ENCODE assay signal across 34 cellular contexts in the genomic region with DNA sequence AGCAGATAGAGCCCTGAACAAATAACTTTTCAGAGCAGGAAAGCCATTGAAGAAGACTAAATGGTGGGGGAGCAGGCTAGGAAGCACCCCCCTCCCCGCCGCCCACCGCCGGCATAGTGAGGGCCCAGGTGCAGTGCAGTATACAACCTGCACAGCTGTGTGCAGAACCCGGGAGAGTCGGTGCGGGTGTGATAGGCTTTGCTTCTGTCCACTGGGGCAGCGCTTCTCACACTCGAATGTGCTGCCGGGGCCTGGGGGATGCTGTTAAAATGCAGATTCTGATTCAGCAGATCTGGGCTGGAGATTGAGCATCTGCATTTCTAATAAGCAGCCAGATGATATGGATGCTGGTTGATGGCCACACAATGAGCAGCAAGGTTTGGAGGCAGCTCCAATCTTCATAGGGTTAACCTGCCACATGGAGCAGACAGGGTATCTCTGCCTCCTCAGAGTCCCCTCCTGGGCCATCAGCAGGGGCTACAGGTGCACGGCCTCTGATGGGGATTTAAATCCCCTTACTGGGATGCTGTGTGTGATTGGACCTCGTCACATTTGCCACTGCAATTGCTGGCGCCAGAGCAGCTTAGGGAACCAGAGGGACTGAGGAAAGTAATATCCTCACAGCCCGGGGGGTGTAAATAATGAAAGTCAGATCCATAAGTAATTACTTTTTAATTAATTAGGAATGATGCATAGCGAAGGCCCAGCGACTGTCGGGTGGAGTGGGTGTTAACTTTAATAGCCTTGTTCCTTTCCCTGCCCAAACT.
"Had no signal": no experiment of that assay in that cellular context is flagged by ENCODE, and none has a peak within 500 bp of the region (broad histone marks: within the 10 kb centered on the region; RNA-seq: fewer than 3 reads in every experiment).

No MANE protein-coding gene starts in this region.

- H3K9me3 ChIP-seq: adrenal gland, body of pancreas had no signal

- H3K4me3 Mint-ChIP-seq: activated B cell treated with CpG ODN at 0.5 μM for 24 hours; activated CD4-positive, alpha-beta memory T cell treated with anti-CD3 and anti-CD28 coated beads for 36 hours; activated naive CD4-positive, alpha-beta T cell treated with anti-CD3 and anti-CD28 coated beads for 36 hours; activated T-cell treated with anti-CD3 and anti-CD28 coated beads, Interleukin-2, amount 50 U/mL, for 4 hours; activated T-helper 1 cell treated with anti-CD3 and anti-CD28 coated beads, Interleukin-12 subunit alpha, Interleukin-12 subunit beta, Interleukin-2, Interleukin-4 antibody, amounts not matched to agents 30 ng/mL and 10 ng/mL and 1 ng/mL, durations not matched to agents 14 hours and 24 hours and 36 hours; T-helper 2 cell treated with Interferon-gamma antibody and Interleukin-4, amounts not matched to agents 5 μg/mL and 100 μg/mL, for 36 hours had no signal

- H3K27me3 ChIP-seq: adrenal gland had no signal

- H3K36me3 Mint-ChIP-seq: activated CD4-positive, alpha-beta memory T cell treated with anti-CD3 and anti-CD28 coated beads for 36 hours; activated naive CD4-positive, alpha-beta T cell treated with anti-CD3 and anti-CD28 coated beads, Interleukin-2, amount 50 U/mL, for 72 hours had no signal

- H3K4me1 ChIP-seq: adrenal gland, body of pancreas had no signal

- H3K9ac ChIP-seq: KMS-11 had no signal

- ATAC-seq: activated naive CD4-positive, alpha-beta T cell treated with anti-CD3 and anti-CD28 coated beads, Interleukin-2, amount 50 U/mL, for 72 hours; activated T-cell treated with anti-CD3 and anti-CD28 coated beads, Interleukin-2, amount 50 U/mL, for 4 hours; body of pancreas; Right ventricle myocardium inferior had no signal

- H2AFZ ChIP-seq: PC-9 had no signal

- H3K27ac Mint-ChIP-seq: activated B cell treated with CpG ODN at 0.5 μM for 24 hours; activated CD4-positive, alpha-beta memory T cell treated with anti-CD3 and anti-CD28 coated beads for 36 hours; activated naive CD4-positive, alpha-beta T cell treated with anti-CD3 and anti-CD28 coated beads for 36 hours; activated naive CD4-positive, alpha-beta T cell treated with anti-CD3 and anti-CD28 coated beads, Interleukin-2, amount 50 U/mL, for 72 hours; activated T-helper 1 cell treated with anti-CD3 and anti-CD28 coated beads, Interleukin-12 subunit alpha, Interleukin-12 subunit beta, Interleukin-2, Interleukin-4 antibody, amounts not matched to agents 30 ng/mL and 10 ng/mL and 1 ng/mL, durations not matched to agents 14 hours and 24 hours and 36 hours; T-helper 2 cell treated with Interferon-gamma antibody and Interleukin-4, amounts not matched to agents 5 μg/mL and 100 μg/mL, for 36 hours had no signal

- H3K9me3 Mint-ChIP-seq: activated B cell treated with CpG ODN at 0.5 μM for 24 hours; activated CD4-positive, alpha-beta memory T cell treated with anti-CD3 and anti-CD28 coated beads for 36 hours; activated naive CD4-positive, alpha-beta T cell treated with anti-CD3 and anti-CD28 coated beads for 36 hours; activated naive CD4-positive, alpha-beta T cell treated with anti-CD3 and anti-CD28 coated beads, Interleukin-2, amount 50 U/mL, for 72 hours; activated T-cell treated with anti-CD3 and anti-CD28 coated beads, Interleukin-2, amount 50 U/mL, for 4 hours; activated T-helper 1 cell treated with anti-CD3 and anti-CD28 coated beads, Interleukin-12 subunit alpha, Interleukin-12 subunit beta, Interleukin-2, Interleukin-4 antibody, amounts not matched to agents 30 ng/mL and 10 ng/mL and 1 ng/mL, durations not matched to agents 14 hours and 24 hours and 36 hours; T-helper 2 cell treated with Interferon-gamma antibody and Interleukin-4, amounts not matched to agents 5 μg/mL and 100 μg/mL, for 36 hours had no signal

- DNase-seq: activated B cell treated with CpG ODN at 0.5 μM for 24 hours; activated CD4-positive, alpha-beta memory T cell treated with anti-CD3 and anti-CD28 coated beads for 36 hours; activated CD4-positive, alpha-beta T cell treated with anti-CD3 and anti-CD28 coated beads for 4 hours; activated CD4-positive, alpha-beta T cell treated with anti-CD3 and anti-CD28 coated beads, Interleukin-2, amount 50 U/mL, for 1 hour; activated CD4-positive, CD25-positive, alpha-beta regulatory T cell treated with anti-CD3 and anti-CD28 coated beads, Interleukin-2, amount 50 U/mL, for 72 hours; activated CD8-positive, alpha-beta memory T cell treated with anti-CD3 and anti-CD28 coated beads, Interleukin-2, amount 50 U/mL, for 4 hours; activated gamma-delta T cell treated with Interleukin-2 at 50 U/mL for 16 hours; activated naive CD4-positive, alpha-beta T cell treated with anti-CD3 and anti-CD28 coated beads for 36 hours; activated T-cell treated with anti-CD3 and anti-CD28 coated beads for 4 hours; activated T-cell treated with anti-CD3 and anti-CD28 coated beads, Interleukin-2, amount 50 U/mL, for 4 hours; adrenal gland; body of pancreas; caudate nucleus; cerebellar nuclear complex; MM.1S; MV-4-11; NCI-H1092; NCI-H1436 treated with DMSO at 0.1 percent for 48 hours; NCI-H187; NCI-H2029 treated with DMSO at 0.1 percent for 48 hours; NCI-H2171 treated with DMSO at 0.1 percent for 48 hours; NCI-H2227 treated with DMSO at 0.1 percent for 48 hours; NCI-H446; NCI-H510A treated with DMSO at 0.1 percent for 48 hours; NCI-H526 treated with DMSO at 0.1 percent for 48 hours; NCI-H774; PC-9; SIG-M5 had no signal

- H3K4me2 ChIP-seq: KMS-11, PC-9 had no signal

- H3K4me3 ChIP-seq: adrenal gland, body of pancreas, PC-9 had no signal

- H3K36me3 ChIP-seq: adrenal gland had no signal

- H3K27ac ChIP-seq: adrenal gland, body of pancreas, KMS-11, PC-9, RWPE1 had no signal

- H3K4me1 Mint-ChIP-seq: activated B cell treated with CpG ODN at 0.5 μM for 24 hours had no signal
